1 cellular context compared by ENCODE assay signal in genomic region chr7:129635300-129636029, GRCh38.
A peak's percentile ranks its signal among the peaks of the same experiment; 100 is the strongest.
TF ChIP-seq lines count a peak whose summit lies in the region.

No MANE protein-coding gene starts in this region.

TF ChIP-seq in K562, 482 proteins besides CTCF, POLR2A, EP300 and RAD21 (continued from another document):
- no peak for TF ChIP-seq TSHZ1 (CRISPR knock-in tag; IDR thresholded peaks at IDR 0.05)
- TF ChIP-seq ZNF384 (IDR thresholded peaks at IDR 0.05; ENCODE audit: low read depth, low read length), result no peak; the same call in 1 of the 2 replicates
- TF ChIP-seq SRF (CRISPR knock-in tag; IDR thresholded peaks at IDR 0.05), result peak in 1 of 2 experiments; percentile 39; a peak in 1 of 4 replicates
- TF ChIP-seq KLF16 (IDR thresholded peaks at IDR 0.05), result peak; percentile 76
- TF ChIP-seq CHCHD3 (CRISPR knock-in tag; IDR thresholded peaks at IDR 0.05), result no peak
- TF ChIP-seq, protein P1, sequence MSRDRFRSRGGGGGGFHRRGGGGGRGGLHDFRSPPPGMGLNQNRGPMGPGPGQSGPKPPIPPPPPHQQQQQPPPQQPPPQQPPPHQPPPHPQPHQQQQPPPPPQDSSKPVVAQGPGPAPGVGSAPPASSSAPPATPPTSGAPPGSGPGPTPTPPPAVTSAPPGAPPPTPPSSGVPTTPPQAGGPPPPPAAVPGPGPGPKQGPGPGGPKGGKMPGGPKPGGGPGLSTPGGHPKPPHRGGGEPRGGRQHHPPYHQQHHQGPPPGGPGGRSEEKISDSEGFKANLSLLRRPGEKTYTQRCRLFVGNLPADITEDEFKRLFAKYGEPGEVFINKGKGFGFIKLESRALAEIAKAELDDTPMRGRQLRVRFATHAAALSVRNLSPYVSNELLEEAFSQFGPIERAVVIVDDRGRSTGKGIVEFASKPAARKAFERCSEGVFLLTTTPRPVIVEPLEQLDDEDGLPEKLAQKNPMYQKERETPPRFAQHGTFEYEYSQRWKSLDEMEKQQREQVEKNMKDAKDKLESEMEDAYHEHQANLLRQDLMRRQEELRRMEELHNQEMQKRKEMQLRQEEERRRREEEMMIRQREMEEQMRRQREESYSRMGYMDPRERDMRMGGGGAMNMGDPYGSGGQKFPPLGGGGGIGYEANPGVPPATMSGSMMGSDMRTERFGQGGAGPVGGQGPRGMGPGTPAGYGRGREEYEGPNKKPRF (IDR thresholded peaks at IDR 0.05; ENCODE audit: low read depth, low read length), result no peak
- no peak for TF ChIP-seq SP2 (IDR thresholded peaks at IDR 0.05; ENCODE audit: extremely low read depth, low read depth, low read length, poor library complexity, severe bottlenecking)
- TF ChIP-seq ZNF764 (CRISPR knock-in tag; IDR thresholded peaks at IDR 0.05; ENCODE audit: low read depth), result no peak
- no peak for TF ChIP-seq NELFE (IDR thresholded peaks at IDR 0.05; ENCODE audit: insufficient read depth, insufficient read length)
